In the genomic region with DNA sequence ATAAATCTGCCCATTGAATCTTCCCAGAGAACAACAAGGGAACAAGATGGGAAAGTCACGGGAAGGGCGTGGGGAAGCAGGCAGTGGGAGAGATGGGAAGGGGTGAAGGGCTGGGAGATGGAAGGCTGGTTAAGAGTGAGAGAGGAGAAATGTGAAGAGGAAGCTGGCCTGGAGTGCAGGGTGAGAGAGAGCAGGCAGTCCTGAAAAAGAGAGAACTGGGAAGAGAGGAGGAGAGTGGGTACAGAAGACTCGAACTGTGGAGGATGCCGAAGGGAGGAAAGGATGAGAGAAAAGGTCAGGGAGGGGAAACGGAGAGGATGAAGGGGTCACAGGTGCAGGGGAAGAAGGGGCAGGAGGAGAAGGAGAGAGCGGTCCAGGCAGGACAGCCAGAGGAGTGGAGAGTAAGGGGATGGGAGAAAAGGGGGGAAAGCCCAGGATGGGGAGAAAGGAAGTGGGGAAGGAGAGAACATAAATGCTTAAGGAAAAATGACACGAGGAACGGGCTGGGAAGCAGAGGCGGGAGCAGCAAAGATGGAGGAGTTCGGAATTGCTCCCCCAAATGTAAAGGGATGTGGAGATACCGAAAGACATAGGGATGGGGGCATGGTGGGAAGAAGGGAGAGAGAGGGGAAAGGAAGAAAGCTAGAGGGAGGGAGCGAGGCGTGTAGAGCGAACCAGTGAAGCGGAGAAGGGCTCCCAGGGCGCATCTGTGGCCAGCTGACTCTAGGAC, we compare ENCODE assay signal across 10 cellular contexts. TPM values are rescaled to one million over a fixed set of nuclear protein-coding genes. Genes with fewer than 3 reads are reported as not detected.
DNase-seq lines count a peak whose midpoint lies in the region; ATAC-seq and TF ChIP-seq lines count a peak whose summit lies in the region.
"Had no signal": no experiment of that assay in that cellular context is flagged by ENCODE, and none has a peak within 500 bp of the region (broad histone marks: within the 10 kb centered on the region; RNA-seq: fewer than 3 reads in every experiment).

No MANE protein-coding gene starts in this region.

- ATAC-seq in left ventricle myocardium superior (peak; percentile 6), right cardiac atrium (no peak), GM18517 (IDR thresholded peaks at IDR 0.05; ENCODE audit: unreplicated experiment) (no peak)

- peak overlapping the region in 1 of 2 experiments; percentile 10 for H3K14ac ChIP-seq in mesenchymal stem cell (ENCODE audit: low read length in 2 of 2)

- H3K4me1 ChIP-seq in right cardiac atrium (ENCODE audit: control insufficient read depth, insufficient read depth, low read length), result no peaks in the 10 kb centered on the region
- H3K4me1 ChIP-seq in mesenchymal stem cell (ENCODE audit: control insufficient read depth, insufficient read depth, low read depth, low read length), result peaks cover 26% of the 10 kb centered on the region

- H3K4me3 ChIP-seq in right cardiac atrium (ENCODE audit: low read length), result no peak overlapping the region
- peak overlapping the region; percentile 55 for H3K4me3 ChIP-seq in brain microvascular endothelial cell (ENCODE audit: low read depth, low read length)
- H3K4me3 ChIP-seq in mesenchymal stem cell (ENCODE audit: insufficient read depth in 1 of 2, low read depth in 1 of 2, low read length in 2 of 2), result peak overlapping the region; percentile 74 to 79
- H3K4me3 ChIP-seq in MG63, result no peak overlapping the region

- no peak overlapping the region for H3K23ac ChIP-seq in mesenchymal stem cell (ENCODE audit: low read length in 2 of 2)

- no peak overlapping the region for H3K18ac ChIP-seq in mesenchymal stem cell (ENCODE audit: low read depth in 1 of 2, low read length in 2 of 2)

- H2BK120ac ChIP-seq in mesenchymal stem cell (ENCODE audit: low read depth, low read length), result no peak overlapping the region

- intact Hi-C loops in left ventricle myocardium superior (cut with micrococcal nuclease) (no loop called here), right cardiac atrium (cut with DNase I) (loop anchor here in 1 of 4 donors (10.0 kb wide), 1 partner anchor 85 kb away; no protein-coding TSS in a partner anchor)

- in situ Hi-C loops in brain microvascular endothelial cell (cut with HindIII; ENCODE audit: low pct_ligation_motif_present, low sequenced_read_pairs) (no loop called here), ACHN (cut with HindIII; ENCODE audit: low pct_ligation_motif_present, low pct_unique_long_range_greater_than_20kb, low sequenced_read_pairs) (no loop called here)

- H2AK5ac ChIP-seq in mesenchymal stem cell (ENCODE audit: low read length, severe bottlenecking), result no peak overlapping the region

- H3K9me3 ChIP-seq in right cardiac atrium (ENCODE audit: control insufficient read depth, low read length) (no peaks in the 10 kb centered on the region), mesenchymal stem cell (ENCODE audit: control insufficient read depth, low read length) (no peaks in the 10 kb centered on the region), MG63 (no peaks in the 10 kb centered on the region)

- H3K9ac ChIP-seq in mesenchymal stem cell (ENCODE audit: low read length), result peak overlapping the region; percentile 59

- no peak for TF ChIP-seq CTCF in brain microvascular endothelial cell (IDR thresholded peaks at IDR 0.05; ENCODE audit: low read depth, low read length, missing control alignments)

- H4K91ac ChIP-seq in mesenchymal stem cell (ENCODE audit: low read length), result no peak overlapping the region

- no peak overlapping the region for H2AFZ ChIP-seq in mesenchymal stem cell (ENCODE audit: low read depth, low read length)

- H3K4me2 ChIP-seq in mesenchymal stem cell (ENCODE audit: low read length, poor library complexity, severe bottlenecking), result peak overlapping the region; percentile 86

- no peak overlapping the region for H3K27ac ChIP-seq in right cardiac atrium (ENCODE audit: low read length)
- H3K27ac ChIP-seq in brain microvascular endothelial cell, result no peak overlapping the region
- H3K27ac ChIP-seq in mesenchymal stem cell (ENCODE audit: low read length, poor library complexity, severe bottlenecking), result no peak overlapping the region
- H3K27ac ChIP-seq: epithelial cell of prostate had no signal

- H3K36me3 ChIP-seq in brain microvascular endothelial cell (replicated peaks) (no peaks in the 10 kb centered on the region), mesenchymal stem cell (ENCODE audit: control insufficient read depth in 1 of 2, insufficient read depth in 2 of 2, low read depth in 1 of 2, low read length in 2 of 2) (peaks cover 0 to 31% of the 10 kb centered on the region in 2 experiments), MG63 (no peaks in the 10 kb centered on the region)

- H3K27me3 ChIP-seq in right cardiac atrium (ENCODE audit: control insufficient read depth, insufficient read depth) (no peaks in the 10 kb centered on the region), brain microvascular endothelial cell (replicated peaks) (peaks cover 28% of the 10 kb centered on the region), mesenchymal stem cell (ENCODE audit: control insufficient read depth in 1 of 2, insufficient read depth in 1 of 2, low read length in 2 of 2) (peaks cover 11 to 51% of the 10 kb centered on the region in 2 experiments), MG63 (peaks cover 35% of the 10 kb centered on the region)

- H3K79me1 ChIP-seq in mesenchymal stem cell (replicated peaks; ENCODE audit: low read length, poor library complexity, severe bottlenecking), result peaks cover 1% of the 10 kb centered on the region

- H2BK12ac ChIP-seq in mesenchymal stem cell (ENCODE audit: low read length in 2 of 2), result no peak overlapping the region

- no peak overlapping the region for H4K8ac ChIP-seq in mesenchymal stem cell (ENCODE audit: low read length)

- no peak overlapping the region for H2BK5ac ChIP-seq in mesenchymal stem cell (ENCODE audit: low read depth, low read length, poor library complexity, severe bottlenecking)

- DNase-seq in left ventricle myocardium superior (no peak), right cardiac atrium (no peak), brain microvascular endothelial cell (no peak), mesenchymal stem cell (no peak), MG63 (no peak), NCI-H748 (lab: John Stamatoyannopoulos, UW; ENCODE audit: unreplicated experiment) (no peak), ACHN (no peak)
- DNase-seq: HCEC 1CT had no signal

- H3K4ac ChIP-seq in mesenchymal stem cell (ENCODE audit: low read depth in 1 of 2, low read length in 2 of 2), result no peak overlapping the region

- H2BK15ac ChIP-seq in mesenchymal stem cell (ENCODE audit: low read depth, poor library complexity, severe bottlenecking), result peak overlapping the region; percentile 44

- WGBS in right cardiac atrium, result 19% methylated on average over 16 of the region's 16 CpGs
- 26% methylated on average over 11 of the region's 16 CpGs for WGBS in mesenchymal stem cell

RNA-seq across cellular contexts. Expression of gene PIANP, which starts 1.2 kb away (rescaled TPM):
- 0.25 TPM for total RNA-seq in left ventricle myocardium superior
- total RNA-seq in right cardiac atrium, result under 1 TPM in 3 of 4 donors, not detected in 1; 0.29 to 0.99 (median 0.80) TPM
- 0.18 TPM for polyA plus RNA-seq in right cardiac atrium
- 1.3 TPM for polyA plus RNA-seq in mesenchymal stem cell (2013, experiment 1 of 2)
- polyA plus RNA-seq in mesenchymal stem cell (2013, experiment 2 of 2), result 1.3 TPM
- not detected in 2 replicates for total RNA-seq in MG63 (2014; rRNA removed; shearing (Covaris generic); ENCODE audit: low replicate concordance)

RNA-seq across cellular contexts. Expression of gene ZNF384, which starts 10.2 kb away (rescaled TPM):
- total RNA-seq in left ventricle myocardium superior (31.8 TPM), right cardiac atrium (10 to 100 TPM; 32.9 to 35.0 (median 33.8) TPM)
- polyA plus RNA-seq in right cardiac atrium, result 23.5 TPM
- polyA plus RNA-seq in mesenchymal stem cell (2013, experiment 1 of 2), result 40.0 TPM
- 37.2 TPM for polyA plus RNA-seq in mesenchymal stem cell (2013, experiment 2 of 2)
- total RNA-seq in MG63 (2014; rRNA removed; shearing (Covaris generic); ENCODE audit: low replicate concordance), result 9.3 and 21.9 TPM in 2 replicates

RNA-seq across cellular contexts. Expression of gene COPS7A, which starts 24.4 kb away (rescaled TPM):
- total RNA-seq in left ventricle myocardium superior, result 81.9 TPM
- 10 to 100 TPM; 60.3 to 71.0 (median 65.9) TPM for total RNA-seq in right cardiac atrium
- 71.8 TPM for polyA plus RNA-seq in right cardiac atrium
- 65.6 TPM for polyA plus RNA-seq in mesenchymal stem cell (2013, experiment 1 of 2)
- 66.6 TPM for polyA plus RNA-seq in mesenchymal stem cell (2013, experiment 2 of 2)
- total RNA-seq in MG63 (2014; rRNA removed; shearing (Covaris generic); ENCODE audit: low replicate concordance), result 91.3 and 125 TPM in 2 replicates

RNA-seq across cellular contexts. Expression of gene ING4, which starts 36.5 kb away (rescaled TPM):
- total RNA-seq in left ventricle myocardium superior, result 30.1 TPM
- total RNA-seq in right cardiac atrium, result 10 to 100 TPM; 18.3 to 31.2 (median 30.2) TPM
- 27.0 TPM for polyA plus RNA-seq in right cardiac atrium
- polyA plus RNA-seq in mesenchymal stem cell (2013, experiment 1 of 2), result 34.2 TPM
- polyA plus RNA-seq in mesenchymal stem cell (2013, experiment 2 of 2), result 32.9 TPM
- 30.1 and 33.1 TPM in 2 replicates for total RNA-seq in MG63 (2014; rRNA removed; shearing (Covaris generic); ENCODE audit: low replicate concordance)

RNA-seq across cellular contexts. Expression of gene ACRBP, which starts 52.2 kb away (rescaled TPM):
- total RNA-seq in left ventricle myocardium superior, result 2.2 TPM
- total RNA-seq in right cardiac atrium, result 1 to 10 TPM; 1.0 to 2.1 (median 1.1) TPM
- 0.50 TPM for polyA plus RNA-seq in right cardiac atrium
- 0.30 TPM for polyA plus RNA-seq in mesenchymal stem cell (2013, experiment 1 of 2)
- polyA plus RNA-seq in mesenchymal stem cell (2013, experiment 2 of 2), result 0.29 TPM
- total RNA-seq in MG63 (2014; rRNA removed; shearing (Covaris generic); ENCODE audit: low replicate concordance), result not detected in 2 replicates

Comparison
In these comparisons a context has a peak if more than half of its experiments do, and no peak if none do; other contexts are left out.
1. H3K4me3 ChIP-seq: peak in brain microvascular endothelial cell (single experiment) and mesenchymal stem cell (2 of 2); none in right cardiac atrium (single experiment) and MG63 (single experiment).